ENCODE assay signal across 21 cellular contexts in genomic region chr10:8182841-8183240, GRCh38.
DNase-seq lines count a peak whose midpoint lies in the region; ATAC-seq and TF ChIP-seq lines count a peak whose summit lies in the region.
"Had no signal": no experiment of that assay in that cellular context is flagged by ENCODE, and none has a peak within 500 bp of the region (broad histone marks: within the 10 kb centered on the region; RNA-seq: fewer than 3 reads in every experiment).

No MANE protein-coding gene starts in this region.

- H3K27ac ChIP-seq in CD4-positive, alpha-beta memory T cell (ENCODE audit: low read depth, low read length), result peak overlapping the region; percentile 60
- H3K27ac ChIP-seq in epithelial cell of prostate, result peak overlapping the region; percentile 10
- H3K27ac ChIP-seq: gastroesophageal sphincter, SJCRH30, thoracic aorta had no signal

- H3K4me1 ChIP-seq in CD4-positive, alpha-beta memory T cell (ENCODE audit: insufficient read depth, low read length), result peaks cover 34% of the 10 kb centered on the region
- H3K4me1 ChIP-seq: gastroesophageal sphincter, SJCRH30 had no signal

- TF ChIP-seq CTCF in CD14-positive monocyte (IDR thresholded peaks at IDR 0.05) (no peak), WTC11 (IDR thresholded peaks at IDR 0.05) (no peak)

- H3K4me1 Mint-ChIP-seq in CD14-positive monocyte (peaks cover 17% of the 10 kb centered on the region), WTC11 (peaks cover 11% of the 10 kb centered on the region)
- peaks cover 20 to 40% (median 32%) of the 10 kb centered on the region in 4 donors for H3K4me1 Mint-ChIP-seq in CD4-positive, alpha-beta memory T cell
- H3K4me1 Mint-ChIP-seq: activated B cell treated with CpG ODN at 0.5 μM for 24 hours had no signal

- CTCF ChIA-PET in CD4-positive, alpha-beta memory T cell (lab: Charles Lee; ENCODE audit: partially characterized antibody), result interaction anchor here (0.8 to 1.7 kb wide), 7 partner anchors 9 to 262 kb away, joined by 3 to 5 read pairs (median 3); no protein-coding TSS in a partner anchor
- CTCF ChIA-PET in WTC11 (lab: Charles Lee), result no interaction called here

- no peak overlapping the region for H3K4me3 ChIP-seq in CD4-positive, alpha-beta memory T cell (ENCODE audit: low read length in 2 of 2)
- H3K4me3 ChIP-seq: gastroesophageal sphincter, GM12878, SJCRH30, thoracic aorta had no signal

- H3K36me3 ChIP-seq in CD4-positive, alpha-beta memory T cell (ENCODE audit: insufficient read depth, low read length), result no peaks in the 10 kb centered on the region
- H3K36me3 ChIP-seq: gastroesophageal sphincter, SJCRH30, thoracic aorta had no signal

- H3K36me3 Mint-ChIP-seq in CD14-positive monocyte (no peaks in the 10 kb centered on the region), WTC11 (no peaks in the 10 kb centered on the region)
- no peaks in the 10 kb centered on the region for H3K36me3 Mint-ChIP-seq in CD4-positive, alpha-beta memory T cell
- H3K36me3 Mint-ChIP-seq: activated naive CD8-positive, alpha-beta T cell treated with anti-CD3 and anti-CD28 coated beads, Interleukin-2, amount 10 ng/mL, durations not matched to agents 7 days and 5 days; brain had no signal

- H3K4me3 Mint-ChIP-seq in CD14-positive monocyte (peak overlapping the region in 1 of 2 donors; percentile 51), WTC11 (no peak overlapping the region)
- H3K4me3 Mint-ChIP-seq in CD4-positive, alpha-beta memory T cell, result peak overlapping the region; percentile 57 to 86 (median 64)
- H3K4me3 Mint-ChIP-seq: activated B cell treated with CpG ODN at 0.5 μM for 24 hours; activated naive CD8-positive, alpha-beta T cell treated with anti-CD3 and anti-CD28 coated beads, Interleukin-2, amount 10 ng/mL, durations not matched to agents 7 days and 5 days; brain had no signal

- POLR2A ChIA-PET in CD4-positive, alpha-beta memory T cell (lab: Charles Lee; ENCODE audit: partially characterized antibody), result interaction anchor here (0.6 to 4.4 kb wide), 16 partner anchors 16 to 290 kb away, joined by 3 to 40 read pairs (median 4); no protein-coding TSS in a partner anchor
- POLR2A ChIA-PET in WTC11 (lab: Charles Lee), result no interaction called here

- H3K27ac Mint-ChIP-seq in CD14-positive monocyte (peak overlapping the region in 4 of 7 donors; percentile 38 to 76 (median 53)), WTC11 (peak overlapping the region; percentile 33)
- H3K27ac Mint-ChIP-seq in CD4-positive, alpha-beta memory T cell, result peak overlapping the region; percentile 87 to 98 (median 90)
- H3K27ac Mint-ChIP-seq: activated B cell treated with CpG ODN at 0.5 μM for 24 hours; activated naive CD8-positive, alpha-beta T cell treated with anti-CD3 and anti-CD28 coated beads, Interleukin-2, amount 10 ng/mL, durations not matched to agents 7 days and 5 days; brain had no signal

- intact Hi-C loops in CD14-positive monocyte (cut with micrococcal nuclease), result no loop called here
- intact Hi-C loops in CD4-positive, alpha-beta memory T cell (cut with micrococcal nuclease), result loop anchor here (2.0 to 5.0 kb wide), 5 partner anchors 46 to 219 kb away; no protein-coding TSS in a partner anchor

- DNase-seq in CD14-positive monocyte (ENCODE audit: low spot score) (no peak), WTC11 (ENCODE audit: low spot score) (no peak), epithelial cell of prostate (ENCODE audit: low read depth, low spot score) (no peak), DMS 273 treated with DMSO at 0.1 percent for 48 hours (lab: John Stamatoyannopoulos, UW) (no peak), OCI-M2 (lab: John Stamatoyannopoulos, UW; ENCODE audit: unreplicated experiment) (no peak), OCI-M1 (lab: John Stamatoyannopoulos, UW) (no peak)
- DNase-seq in CD4-positive, alpha-beta memory T cell, result no peak
- DNase-seq: activated B cell treated with CpG ODN at 0.5 μM for 24 hours; activated CD8-positive, alpha-beta memory T cell treated with anti-CD3 and anti-CD28 coated beads for 24 hours; activated naive CD8-positive, alpha-beta T cell treated with anti-CD3 and anti-CD28 coated beads, Interleukin-2, amount 10 ng/mL, durations not matched to agents 7 days and 5 days; DMS79; kidney; NCI-H1092; NCI-H1930; NCI-H345; SJCRH30 had no signal

- H3K9me3 Mint-ChIP-seq in CD14-positive monocyte (peaks cover 0 to 3% (median 0%) of the 10 kb centered on the region in 7 donors), WTC11 (peaks cover 3% of the 10 kb centered on the region)
- no peaks in the 10 kb centered on the region for H3K9me3 Mint-ChIP-seq in CD4-positive, alpha-beta memory T cell

- H3K27me3 Mint-ChIP-seq in CD14-positive monocyte (ENCODE audit: low read depth in 3 of 3) (peaks cover 7 to 25% (median 10%) of the 10 kb centered on the region in 3 donors), WTC11 (ENCODE audit: low read depth) (no peaks in the 10 kb centered on the region)
- no peaks in the 10 kb centered on the region for H3K27me3 Mint-ChIP-seq in CD4-positive, alpha-beta memory T cell
- H3K27me3 Mint-ChIP-seq: activated B cell treated with CpG ODN at 0.5 μM for 24 hours had no signal

- ATAC-seq in WTC11, result no peak
- ATAC-seq: gastroesophageal sphincter, Panc1 had no signal

- no peaks in the 10 kb centered on the region for H3K9me3 ChIP-seq in CD4-positive, alpha-beta memory T cell (ENCODE audit: control insufficient read depth in 1 of 2, low read length in 2 of 2)
- H3K9me3 ChIP-seq: gastroesophageal sphincter, SJCRH30, thoracic aorta had no signal

- H3K27me3 ChIP-seq in CD4-positive, alpha-beta memory T cell (ENCODE audit: insufficient read depth, low read length), result no peaks in the 10 kb centered on the region
- H3K27me3 ChIP-seq: SJCRH30 had no signal

TF ChIP-seq in WTC11, 78 proteins besides CTCF, POLR2A, EP300 and RAD21:
- TF ChIP-seq ETV6 (CRISPR knock-in tag; IDR thresholded peaks at IDR 0.05) (no peak), ZNF219 (CRISPR knock-in tag; IDR thresholded peaks at IDR 0.05; ENCODE audit: borderline replicate concordance) (no peak), CREM (CRISPR knock-in tag; IDR thresholded peaks at IDR 0.05) (no peak), PRDM15 (CRISPR knock-in tag; IDR thresholded peaks at IDR 0.05) (no peak), GABPB1 (CRISPR knock-in tag; IDR thresholded peaks at IDR 0.05) (no peak), TEAD4 (CRISPR knock-in tag; IDR thresholded peaks at IDR 0.05) (no peak), ZNF232 (CRISPR knock-in tag; IDR thresholded peaks at IDR 0.05) (no peak), ATF2 (CRISPR knock-in tag; IDR thresholded peaks at IDR 0.05; ENCODE audit: borderline replicate concordance, low read depth) (no peak), E2F4 (CRISPR knock-in tag; IDR thresholded peaks at IDR 0.05; ENCODE audit: borderline replicate concordance, low read depth) (no peak)

Comparison
In these comparisons a context has a peak if more than half of its experiments do, and no peak if none do; other contexts are left out.
1. H3K27ac Mint-ChIP-seq: peak in every context shown above with its lines; median percentile 90 in CD4-positive, alpha-beta memory T cell; 53 in CD14-positive monocyte; 33 in WTC11.